In the genomic region with DNA sequence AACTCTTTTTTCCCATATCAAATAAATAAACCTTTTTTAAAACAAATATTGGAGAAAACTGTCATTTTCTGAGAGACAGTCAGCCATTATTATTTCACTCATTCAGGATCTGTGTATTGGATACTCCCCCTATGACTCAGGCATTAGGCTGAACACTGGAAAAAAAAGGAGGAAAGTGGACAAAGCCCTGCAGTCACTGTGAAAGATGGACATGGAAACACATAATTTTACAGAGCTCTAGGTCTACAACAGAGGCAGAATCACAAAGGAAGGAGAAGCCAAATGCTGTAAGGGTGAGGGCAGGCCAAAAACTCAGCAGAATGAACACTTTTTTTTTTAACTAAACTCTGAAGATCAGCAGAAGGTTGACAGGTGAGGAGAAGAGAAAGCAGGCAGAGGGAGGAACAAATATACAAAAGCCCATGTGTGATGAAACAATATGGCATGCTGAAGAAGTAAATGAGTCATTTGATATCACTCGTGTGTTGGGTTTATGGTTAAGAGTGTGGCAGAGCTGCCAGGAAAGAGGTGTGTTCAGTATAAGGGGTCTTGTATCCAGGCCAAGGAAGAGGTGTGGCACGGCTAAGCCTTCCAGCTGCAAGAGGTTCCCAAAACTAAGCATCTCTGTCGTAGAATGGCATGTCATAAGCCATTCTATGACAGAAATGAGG, we compare ENCODE assay signal across 13 cellular contexts. TPM values are rescaled to one million over a fixed set of nuclear protein-coding genes. Genes with fewer than 3 reads are reported as not detected.
DNase-seq lines count a peak whose midpoint lies in the region; ATAC-seq, FAIRE-seq and TF ChIP-seq lines count a peak whose summit lies in the region.
"Had no signal": no experiment of that assay in that cellular context is flagged by ENCODE, and none has a peak within 500 bp of the region (broad histone marks: within the 10 kb centered on the region; RNA-seq: fewer than 3 reads in every experiment).

No MANE protein-coding gene starts in this region.

- FAIRE-seq in astrocyte (lab: Jason Lieb, UNC) = peak; percentile 58

- no peaks in the 10 kb centered on the region for H4K20me1 ChIP-seq in astrocyte (ENCODE audit: insufficient read depth, low read length)

- H3K4me3 Mint-ChIP-seq in astrocyte (ENCODE audit: unreplicated experiment) = no peak overlapping the region
- no peak overlapping the region for H3K4me3 Mint-ChIP-seq in activated T-helper 17 cell treated with anti-CD3 and anti-CD28 coated beads, Interleukin-2, amount 50 U/mL, for 72 hours
- H3K4me3 Mint-ChIP-seq: activated CD4-positive, alpha-beta memory T cell treated with anti-CD3 and anti-CD28 coated beads for 36 hours had no signal

- no peaks in the 10 kb centered on the region for H3K36me3 ChIP-seq in astrocyte (ENCODE audit: insufficient read depth, low read length)
- H3K36me3 ChIP-seq: heart left ventricle had no signal

- no peak for TF ChIP-seq CTCF in astrocyte (IDR thresholded peaks at IDR 0.05; ENCODE audit: insufficient read depth, low read depth, low read length)

- H3K4me1 Mint-ChIP-seq in astrocyte (ENCODE audit: low read depth, unreplicated experiment) = peaks cover 27% of the 10 kb centered on the region
- H3K4me1 Mint-ChIP-seq in activated T-helper 17 cell treated with anti-CD3 and anti-CD28 coated beads, Interleukin-2, amount 50 U/mL, for 72 hours = peaks cover 5% of the 10 kb centered on the region

- no peaks in the 10 kb centered on the region for H3K9me3 Mint-ChIP-seq in astrocyte (ENCODE audit: unreplicated experiment)
- no peaks in the 10 kb centered on the region for H3K9me3 Mint-ChIP-seq in activated T-helper 17 cell treated with anti-CD3 and anti-CD28 coated beads, Interleukin-2, amount 50 U/mL, for 72 hours
- H3K9me3 Mint-ChIP-seq: activated CD4-positive, alpha-beta memory T cell treated with anti-CD3 and anti-CD28 coated beads for 36 hours had no signal

- no peaks in the 10 kb centered on the region for H3K27me3 Mint-ChIP-seq in astrocyte (ENCODE audit: low read depth, unreplicated experiment)
- no peaks in the 10 kb centered on the region for H3K27me3 Mint-ChIP-seq in activated T-helper 17 cell treated with anti-CD3 and anti-CD28 coated beads, Interleukin-2, amount 50 U/mL, for 72 hours
- H3K27me3 Mint-ChIP-seq: activated CD4-positive, alpha-beta memory T cell treated with anti-CD3 and anti-CD28 coated beads for 36 hours had no signal

- peak; percentile 20 for ATAC-seq in HG03175 (IDR thresholded peaks at IDR 0.05; ENCODE audit: unreplicated experiment)
- ATAC-seq in HG03521 (IDR thresholded peaks at IDR 0.05; ENCODE audit: unreplicated experiment) = no peak
- ATAC-seq in activated T-helper 17 cell treated with anti-CD3 and anti-CD28 coated beads, Interleukin-2, amount 50 U/mL, for 72 hours (replicated peaks) = no peak
- ATAC-seq in HG03354 (IDR thresholded peaks at IDR 0.05; ENCODE audit: poor library complexity, severe bottlenecking, unreplicated experiment) = no peak

- DNase-seq in DMS 273 (lab: John Stamatoyannopoulos, UW; ENCODE audit: unreplicated experiment) (peak; percentile 45), astrocyte (ENCODE audit: low read depth) (peak; percentile 87), lung microvascular endothelial cell (ENCODE audit: low read depth in 2 of 2) (peak; percentile 67 to 71), DMS114 treated with DMSO at 0.1 percent for 48 hours (lab: John Stamatoyannopoulos, UW; ENCODE audit: unreplicated experiment) (no peak)
- DNase-seq: activated CD4-positive, alpha-beta memory T cell treated with anti-CD3 and anti-CD28 coated beads for 36 hours; anterior cingulate cortex; heart left ventricle; NCI-H1105 treated with DMSO at 0.1 percent for 48 hours; SHP77 treated with DMSO at 0.1 percent for 48 hours had no signal

- peak overlapping the region; percentile 37 for H3K4me3 ChIP-seq in astrocyte (ENCODE audit: insufficient read depth, low read depth, low read length)
- H3K4me3 ChIP-seq: heart left ventricle had no signal

- peak overlapping the region; percentile 40 for H3K9ac ChIP-seq in astrocyte (ENCODE audit: low read length)

- no peaks in the 10 kb centered on the region for H3K27me3 ChIP-seq in astrocyte (ENCODE audit: insufficient read depth, low read length)
- H3K27me3 ChIP-seq: heart left ventricle had no signal

- H3K27ac Mint-ChIP-seq in astrocyte (ENCODE audit: unreplicated experiment) = peak overlapping the region; percentile 72
- no peak overlapping the region for H3K27ac Mint-ChIP-seq in activated T-helper 17 cell treated with anti-CD3 and anti-CD28 coated beads, Interleukin-2, amount 50 U/mL, for 72 hours
- H3K27ac Mint-ChIP-seq: activated CD4-positive, alpha-beta memory T cell treated with anti-CD3 and anti-CD28 coated beads for 36 hours had no signal

- peaks cover 9% of the 10 kb centered on the region for H3K4me1 ChIP-seq in astrocyte (ENCODE audit: insufficient read depth, low read length)

- peak overlapping the region; percentile 80 for H3K27ac ChIP-seq in astrocyte (ENCODE audit: low read depth, low read length)
- H3K27ac ChIP-seq: heart left ventricle had no signal

- no peaks in the 10 kb centered on the region for H3K36me3 Mint-ChIP-seq in astrocyte (ENCODE audit: low read depth, unreplicated experiment)
- no peaks in the 10 kb centered on the region for H3K36me3 Mint-ChIP-seq in activated T-helper 17 cell treated with anti-CD3 and anti-CD28 coated beads, Interleukin-2, amount 50 U/mL, for 72 hours (ENCODE audit: low read depth)
- H3K36me3 Mint-ChIP-seq: activated CD4-positive, alpha-beta memory T cell treated with anti-CD3 and anti-CD28 coated beads for 36 hours had no signal

- H3K9me3 ChIP-seq in astrocyte (ENCODE audit: insufficient read depth, low read depth, low read length) = no peaks in the 10 kb centered on the region
- H3K9me3 ChIP-seq: heart left ventricle had no signal

- H2AFZ ChIP-seq in astrocyte (ENCODE audit: low read depth, low read length) = peak overlapping the region; percentile 68

- peaks cover 53% of the 10 kb centered on the region for H3K79me2 ChIP-seq in astrocyte (ENCODE audit: insufficient read depth, low read length)

- H3K4me2 ChIP-seq in astrocyte (ENCODE audit: low read length) = peak overlapping the region; percentile 83

RNA-seq across cellular contexts. Expression of a gene that starts 39.1 kb away (rescaled TPM):
- 120 and 136 TPM in 2 replicates for total RNA-seq in astrocyte
- 78.5 and 130 TPM in 2 replicates for total RNA-seq in lung microvascular endothelial cell
- total RNA-seq in activated T-helper 17 cell treated with anti-CD3 and anti-CD28 coated beads, Interleukin-2, amount 50 U/mL, for 72 hours = 10 to 100 TPM; 31.0 to 49.3 TPM
